1 cellular context compared by ENCODE assay signal in genomic region chr22:41091139-41092022, GRCh38.
TF ChIP-seq lines count a peak whose summit lies in the region.

No MANE protein-coding gene starts in this region.

TF ChIP-seq in HepG2, 621 proteins besides CTCF, POLR2A, EP300 and RAD21 (continued from another document):
- TF ChIP-seq, protein P1, sequence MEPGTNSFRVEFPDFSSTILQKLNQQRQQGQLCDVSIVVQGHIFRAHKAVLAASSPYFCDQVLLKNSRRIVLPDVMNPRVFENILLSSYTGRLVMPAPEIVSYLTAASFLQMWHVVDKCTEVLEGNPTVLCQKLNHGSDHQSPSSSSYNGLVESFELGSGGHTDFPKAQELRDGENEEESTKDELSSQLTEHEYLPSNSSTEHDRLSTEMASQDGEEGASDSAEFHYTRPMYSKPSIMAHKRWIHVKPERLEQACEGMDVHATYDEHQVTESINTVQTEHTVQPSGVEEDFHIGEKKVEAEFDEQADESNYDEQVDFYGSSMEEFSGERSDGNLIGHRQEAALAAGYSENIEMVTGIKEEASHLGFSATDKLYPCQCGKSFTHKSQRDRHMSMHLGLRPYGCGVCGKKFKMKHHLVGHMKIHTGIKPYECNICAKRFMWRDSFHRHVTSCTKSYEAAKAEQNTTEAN (CRISPR knock-in tag; conservative IDR thresholded peaks at IDR 0.05): no peak
- TF ChIP-seq NFKB2 (CRISPR knock-in tag; IDR thresholded peaks at IDR 0.05; ENCODE audit: borderline replicate concordance) (no peak), ZFP41 (CRISPR knock-in tag; IDR thresholded peaks at IDR 0.05; ENCODE audit: borderline replicate concordance) (no peak), ZNF646 (CRISPR knock-in tag; IDR thresholded peaks at IDR 0.05) (no peak), ONECUT2 (CRISPR knock-in tag; IDR thresholded peaks at IDR 0.05) (no peak)
- TF ChIP-seq, protein P2, sequence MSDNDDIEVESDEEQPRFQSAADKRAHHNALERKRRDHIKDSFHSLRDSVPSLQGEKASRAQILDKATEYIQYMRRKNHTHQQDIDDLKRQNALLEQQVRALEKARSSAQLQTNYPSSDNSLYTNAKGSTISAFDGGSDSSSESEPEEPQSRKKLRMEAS (IDR thresholded peaks at IDR 0.05): no peak
TF ChIP-seq in HepG2: peak in this region for 183.
